In genomic region chr2:62302763-62303435, GRCh38 we compare ENCODE assay signal across 23 cellular contexts.
DNase-seq lines count a peak whose midpoint lies in the region; ATAC-seq, FAIRE-seq and TF ChIP-seq lines count a peak whose summit lies in the region.
"Had no signal": no experiment of that assay in that cellular context is flagged by ENCODE, and none has a peak within 500 bp of the region (broad histone marks: within the 10 kb centered on the region; RNA-seq: fewer than 3 reads in every experiment).

No MANE protein-coding gene starts in this region.

- H3K9me3 Mint-ChIP-seq in CD8-positive, alpha-beta T cell, result no peaks in the 10 kb centered on the region
- no peaks in the 10 kb centered on the region for H3K9me3 Mint-ChIP-seq in activated T-helper 1 cell treated with anti-CD3 and anti-CD28 coated beads, Interleukin-12 subunit alpha, Interleukin-12 subunit beta, Interleukin-2, Interleukin-4 antibody, amounts not matched to agents 30 ng/mL and 10 ng/mL and 1 ng/mL, durations not matched to agents 14 hours and 24 hours and 36 hours
- H3K9me3 Mint-ChIP-seq in naive thymus-derived CD8-positive, alpha-beta T cell, result no peaks in the 10 kb centered on the region
- H3K9me3 Mint-ChIP-seq: endodermal cell had no signal

- ATAC-seq in CD8-positive, alpha-beta T cell, result no peak
- ATAC-seq in naive thymus-derived CD8-positive, alpha-beta T cell, result peak in 1 of 2 donors; percentile 11
- ATAC-seq in HG03432 (IDR thresholded peaks at IDR 0.05; ENCODE audit: unreplicated experiment) (no peak), HG03354 (IDR thresholded peaks at IDR 0.05; ENCODE audit: poor library complexity, severe bottlenecking, unreplicated experiment) (no peak)
- ATAC-seq: activated CD4-positive, CD25-positive, alpha-beta regulatory T cell treated with anti-CD3 and anti-CD28 coated beads, Interleukin-2, amount 50 U/mL, for 24 hours; left ventricle myocardium superior; sciatic nerve had no signal

- peak overlapping the region; percentile 93 for H3K27ac Mint-ChIP-seq in CD8-positive, alpha-beta T cell
- H3K27ac Mint-ChIP-seq in activated T-helper 1 cell treated with anti-CD3 and anti-CD28 coated beads, Interleukin-12 subunit alpha, Interleukin-12 subunit beta, Interleukin-2, Interleukin-4 antibody, amounts not matched to agents 30 ng/mL and 10 ng/mL and 1 ng/mL, durations not matched to agents 14 hours and 24 hours and 36 hours, result peak overlapping the region; percentile 41
- peak overlapping the region; percentile 77 to 97 (median 92) for H3K27ac Mint-ChIP-seq in naive thymus-derived CD8-positive, alpha-beta T cell
- H3K27ac Mint-ChIP-seq: endodermal cell had no signal

- no peak for FAIRE-seq in frontal cortex (lab: Jason Lieb, UNC)
- FAIRE-seq: astrocyte had no signal

- no peaks in the 10 kb centered on the region for H3K27me3 ChIP-seq in BLaER1 treated with 17β-estradiol and CSF1 and Interleukin-3, amounts not matched to agents 10 nM and 100 nM
- no peaks in the 10 kb centered on the region for H3K27me3 ChIP-seq in CD8-positive, alpha-beta T cell (ENCODE audit: insufficient read depth, low read length)
- H3K27me3 ChIP-seq: ovary, SJSA1, uterus had no signal

- no peak overlapping the region for H3K9ac ChIP-seq in BLaER1 treated with 17β-estradiol and CSF1 and Interleukin-3, amounts not matched to agents 10 nM and 100 nM

- no peak for TF ChIP-seq CTCF in CD8-positive, alpha-beta T cell (IDR thresholded peaks at IDR 0.05)

- H3K4me1 Mint-ChIP-seq in CD8-positive, alpha-beta T cell (ENCODE audit: low read depth), result peaks cover 83% of the 10 kb centered on the region
- H3K4me1 Mint-ChIP-seq in activated T-helper 1 cell treated with anti-CD3 and anti-CD28 coated beads, Interleukin-12 subunit alpha, Interleukin-12 subunit beta, Interleukin-2, Interleukin-4 antibody, amounts not matched to agents 30 ng/mL and 10 ng/mL and 1 ng/mL, durations not matched to agents 14 hours and 24 hours and 36 hours (ENCODE audit: low read depth), result peaks cover 57% of the 10 kb centered on the region
- peaks cover 55 to 88% (median 76%) of the 10 kb centered on the region in 4 donors for H3K4me1 Mint-ChIP-seq in naive thymus-derived CD8-positive, alpha-beta T cell

- intact Hi-C loops in CD8-positive, alpha-beta T cell (cut with DNase I, micrococcal nuclease), result loop anchor here in 1 of 2 experiments (10.0 kb wide), 2 partner anchors 398 to 402 kb away; partner anchors contain the start of genes COMMD1 and EHBP1
- intact Hi-C loops in activated T-helper 1 cell treated with anti-CD3 and anti-CD28 coated beads, Interleukin-12 subunit alpha, Interleukin-12 subunit beta, Interleukin-2, Interleukin-4 antibody, amounts not matched to agents 30 ng/mL and 10 ng/mL and 1 ng/mL, durations not matched to agents 14 hours and 24 hours and 36 hours (cut with micrococcal nuclease), result loop anchor here (5.0 kb wide), 1 partner anchor 109 kb away; no protein-coding TSS in a partner anchor

- no peak overlapping the region for H3K27ac ChIP-seq in BLaER1 treated with 17β-estradiol and CSF1 and Interleukin-3, amounts not matched to agents 10 nM and 100 nM
- H3K27ac ChIP-seq in CD8-positive, alpha-beta T cell (ENCODE audit: low read depth, low read length), result no peak overlapping the region
- H3K27ac ChIP-seq: ovary, SJSA1, uterus had no signal

- H3K4me2 ChIP-seq in BLaER1 treated with 17β-estradiol and CSF1 and Interleukin-3, amounts not matched to agents 10 nM and 100 nM, result peak overlapping the region in 6 of 11 experiments; percentile 2 to 77 (median 48); a peak in 7 of 22 replicates

- no peak for DNase-seq in CD8-positive, alpha-beta T cell
- no peak for DNase-seq in activated T-helper 1 cell treated with anti-CD3 and anti-CD28 coated beads, Interleukin-12 subunit alpha, Interleukin-12 subunit beta, Interleukin-2, Interleukin-4 antibody, amounts not matched to agents 30 ng/mL and 10 ng/mL and 1 ng/mL, durations not matched to agents 14 hours and 24 hours and 36 hours (ENCODE audit: low spot score)
- DNase-seq in naive thymus-derived CD8-positive, alpha-beta T cell, result peak in 2 of 10 donors; percentile 21 to 24
- no peak for DNase-seq in frontal cortex (ENCODE audit: low spot score in 2 of 2)
- DNase-seq: activated T-cell treated with anti-CD3 and anti-CD28 coated beads, Interleukin-2, amount 50 U/mL, for 1 hour; DMS 273 treated with DMSO at 0.1 percent for 48 hours; endodermal cell; GDM1; head of caudate nucleus; left ventricle myocardium superior; NCI-H1417 treated with DMSO at 0.1 percent for 48 hours; NCI-H2171; NCI-H69; OCI-M1; ovary; uterus had no signal

- H3K9me3 ChIP-seq in BLaER1 treated with 17β-estradiol and CSF1 and Interleukin-3, amounts not matched to agents 10 nM and 100 nM (replicated peaks in 1 of 11), result no peaks in the 10 kb centered on the region
- no peaks in the 10 kb centered on the region for H3K9me3 ChIP-seq in CD8-positive, alpha-beta T cell (ENCODE audit: low read length)
- H3K9me3 ChIP-seq: ovary, SJSA1, uterus had no signal

- no peaks in the 10 kb centered on the region for H3K36me3 ChIP-seq in BLaER1 treated with 17β-estradiol and CSF1 and Interleukin-3, amounts not matched to agents 10 nM and 100 nM
- no peaks in the 10 kb centered on the region for H3K36me3 ChIP-seq in CD8-positive, alpha-beta T cell (ENCODE audit: insufficient read depth, low read length)
- H3K36me3 ChIP-seq: ovary, SJSA1, uterus had no signal

- no peak overlapping the region for H3K4me3 ChIP-seq in BLaER1 treated with 17β-estradiol and CSF1 and Interleukin-3, amounts not matched to agents 10 nM and 100 nM
- no peak overlapping the region for H3K4me3 ChIP-seq in CD8-positive, alpha-beta T cell (ENCODE audit: low read depth, low read length)
- H3K4me3 ChIP-seq: ovary, SJSA1, uterus had no signal

- no peaks in the 10 kb centered on the region for H3K36me3 Mint-ChIP-seq in CD8-positive, alpha-beta T cell
- H3K36me3 Mint-ChIP-seq in activated T-helper 1 cell treated with anti-CD3 and anti-CD28 coated beads, Interleukin-12 subunit alpha, Interleukin-12 subunit beta, Interleukin-2, Interleukin-4 antibody, amounts not matched to agents 30 ng/mL and 10 ng/mL and 1 ng/mL, durations not matched to agents 14 hours and 24 hours and 36 hours (ENCODE audit: low read depth), result peaks cover 2% of the 10 kb centered on the region
- H3K36me3 Mint-ChIP-seq in naive thymus-derived CD8-positive, alpha-beta T cell, result no peaks in the 10 kb centered on the region

- H4K20me1 ChIP-seq in BLaER1 treated with 17β-estradiol and CSF1 and Interleukin-3, amounts not matched to agents 10 nM and 100 nM, result no peaks in the 10 kb centered on the region

- POLR2A ChIA-PET in CD8-positive, alpha-beta T cell (lab: Charles Lee), result interaction anchor here (0.6 to 3.1 kb wide), 4 partner anchors 9 to 520 kb away, joined by 3 to 11 read pairs (median 3); no protein-coding TSS in a partner anchor
- POLR2A ChIA-PET in naive thymus-derived CD8-positive, alpha-beta T cell (lab: Charles Lee), result interaction anchor here (1.0 to 1.7 kb wide), 2 partner anchors 11 to 106 kb away, joined by 3 to 6 read pairs; no protein-coding TSS in a partner anchor

- peaks cover 44 to 66% (median 58%) of the 10 kb centered on the region in 10 experiments for H3K4me1 ChIP-seq in BLaER1 treated with 17β-estradiol and CSF1 and Interleukin-3, amounts not matched to agents 10 nM and 100 nM
- H3K4me1 ChIP-seq in CD8-positive, alpha-beta T cell (ENCODE audit: insufficient read depth, low read length), result peaks cover 74% of the 10 kb centered on the region
- H3K4me1 ChIP-seq: SJSA1, uterus had no signal

- H3K4me3 Mint-ChIP-seq in CD8-positive, alpha-beta T cell, result peak overlapping the region; percentile 70
- H3K4me3 Mint-ChIP-seq in activated T-helper 1 cell treated with anti-CD3 and anti-CD28 coated beads, Interleukin-12 subunit alpha, Interleukin-12 subunit beta, Interleukin-2, Interleukin-4 antibody, amounts not matched to agents 30 ng/mL and 10 ng/mL and 1 ng/mL, durations not matched to agents 14 hours and 24 hours and 36 hours, result no peak overlapping the region
- peak overlapping the region in 9 of 10 donors; percentile 71 to 96 (median 80) for H3K4me3 Mint-ChIP-seq in naive thymus-derived CD8-positive, alpha-beta T cell
- H3K4me3 Mint-ChIP-seq: endodermal cell had no signal

- CTCF ChIA-PET in CD8-positive, alpha-beta T cell (lab: Charles Lee), result interaction anchor here (0.8 to 1.5 kb wide), 3 partner anchors 9 to 106 kb away, joined by 3 to 4 read pairs (median 3); no protein-coding TSS in a partner anchor

- no peaks in the 10 kb centered on the region for H3K27me3 Mint-ChIP-seq in CD8-positive, alpha-beta T cell (ENCODE audit: low read depth)
- H3K27me3 Mint-ChIP-seq in activated T-helper 1 cell treated with anti-CD3 and anti-CD28 coated beads, Interleukin-12 subunit alpha, Interleukin-12 subunit beta, Interleukin-2, Interleukin-4 antibody, amounts not matched to agents 30 ng/mL and 10 ng/mL and 1 ng/mL, durations not matched to agents 14 hours and 24 hours and 36 hours (ENCODE audit: insufficient read depth), result peaks cover 14% of the 10 kb centered on the region
- H3K27me3 Mint-ChIP-seq in naive thymus-derived CD8-positive, alpha-beta T cell, result no peaks in the 10 kb centered on the region

Comparison
In these comparisons a context has a peak if more than half of its experiments do, and no peak if none do; other contexts are left out.
1. H3K27ac Mint-ChIP-seq: peak in every context shown above with its lines; median percentile 93 in CD8-positive, alpha-beta T cell; 92 in naive thymus-derived CD8-positive, alpha-beta T cell; 41 in activated T-helper 1 cell treated with anti-CD3 and anti-CD28 coated beads, Interleukin-12 subunit alpha, Interleukin-12 subunit beta, Interleukin-2, Interleukin-4 antibody, amounts not matched to agents 30 ng/mL and 10 ng/mL and 1 ng/mL, durations not matched to agents 14 hours and 24 hours and 36 hours.